Comparison of ENCODE assay signal across 9 cellular contexts in the genomic region with DNA sequence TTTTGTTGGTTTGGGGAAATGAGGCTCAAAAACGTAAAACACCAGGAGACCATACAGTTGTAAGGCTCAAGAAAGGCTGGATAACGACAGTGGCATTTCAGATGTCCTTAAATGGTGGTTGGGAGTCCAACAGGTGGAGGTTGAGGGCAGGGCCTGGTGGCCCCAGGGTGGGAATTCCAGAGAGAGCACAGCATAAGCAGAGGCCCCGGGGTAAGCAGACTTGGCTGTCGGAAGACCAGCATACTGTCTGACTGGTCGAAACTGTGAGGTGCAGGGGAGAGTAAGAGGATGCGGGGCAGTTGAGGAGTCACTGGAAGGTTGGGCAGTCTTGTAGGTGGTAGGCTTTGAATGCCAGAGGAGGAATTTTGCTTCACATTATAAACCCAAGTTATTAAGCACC.
"Had no signal": no experiment of that assay in that cellular context is flagged by ENCODE, and none has a peak within 500 bp of the region (broad histone marks: within the 10 kb centered on the region; RNA-seq: fewer than 3 reads in every experiment).

No MANE protein-coding gene starts in this region.

- H3K27me3 Mint-ChIP-seq: IgD-negative memory B cell had no signal

- H3K4me1 Mint-ChIP-seq: H9, IgD-negative memory B cell had no signal

- DNase-seq: GM23248, H9, HCEC 1CT, HFFc6, KBM-7 had no signal

- H3K4me3 ChIP-seq: GM23248 had no signal

- H3K9me3 Mint-ChIP-seq: H9, HFFc6, IgD-negative memory B cell had no signal

- H3K4me3 Mint-ChIP-seq: H9, HFFc6 had no signal

- H3K27ac ChIP-seq: GM23248, HL-60, KMS-11 had no signal

- H3K27ac Mint-ChIP-seq: HFFc6, IgD-negative memory B cell had no signal

- ATAC-seq: HepG2 had no signal
